9 cellular contexts compared by ENCODE assay signal in genomic region chr3:95923496-95924210, GRCh38.
DNase-seq lines count a peak whose midpoint lies in the region; ATAC-seq, FAIRE-seq and TF ChIP-seq lines count a peak whose summit lies in the region.
"Had no signal": no experiment of that assay in that cellular context is flagged by ENCODE, and none has a peak within 500 bp of the region (broad histone marks: within the 10 kb centered on the region; RNA-seq: fewer than 3 reads in every experiment).

No MANE protein-coding gene starts in this region.

- H3K27ac ChIP-seq in SJCRH30 (no peak overlapping the region), small intestine (ENCODE audit: low read depth in 1 of 2, low read length in 1 of 2) (peak overlapping the region in 1 of 2 donors; percentile 72)

- peak; percentile 52 for ATAC-seq in GM18868 (IDR thresholded peaks at IDR 0.05; ENCODE audit: unreplicated experiment)
- ATAC-seq in GM21723 (IDR thresholded peaks at IDR 0.05; ENCODE audit: unreplicated experiment) = no peak
- ATAC-seq in HG03521 (IDR thresholded peaks at IDR 0.05; ENCODE audit: unreplicated experiment) = no peak
- no peak for ATAC-seq in GM19455 (IDR thresholded peaks at IDR 0.05; ENCODE audit: unreplicated experiment)

- no peak for FAIRE-seq in small intestine (lab: Jason Lieb, UNC)

- no peak for TF ChIP-seq CTCF in foreskin fibroblast (IDR thresholded peaks at IDR 0.05; ENCODE audit: low read depth, low read length)

- no peaks in the 10 kb centered on the region for H3K9me3 ChIP-seq in SJCRH30 (replicated peaks)
- no peaks in the 10 kb centered on the region for H3K9me3 ChIP-seq in small intestine (ENCODE audit: control insufficient read depth, low read depth)

- 0 out of 2 replicates have a peak, but pooled peaks cover 3% of the 10 kb centered on the region for H3K4me1 ChIP-seq in SJCRH30
- H3K4me1 ChIP-seq in small intestine (ENCODE audit: control insufficient read depth in 2 of 2, insufficient read depth in 1 of 2, low read depth in 1 of 2, low read length in 1 of 2) = no peaks in the 10 kb centered on the region

- H3K27me3 ChIP-seq in SJCRH30 = no peaks in the 10 kb centered on the region
- no peaks in the 10 kb centered on the region for H3K27me3 ChIP-seq in small intestine (ENCODE audit: control insufficient read depth in 2 of 2, insufficient read depth in 2 of 2, low read length in 2 of 2)

- H3K36me3 ChIP-seq in SJCRH30 = no peaks in the 10 kb centered on the region
- no peaks in the 10 kb centered on the region for H3K36me3 ChIP-seq in small intestine (ENCODE audit: control insufficient read depth in 2 of 2, insufficient read depth in 2 of 2, low read length in 2 of 2)

- DNase-seq in SJCRH30 = peak; percentile 28 to 47
- DNase-seq in foreskin fibroblast = peak; percentile 14 to 26
- DNase-seq in small intestine = peak; percentile 1
- DNase-seq in NCI-H2029 treated with DMSO at 0.1 percent for 48 hours (lab: John Stamatoyannopoulos, UW) = no peak
- DNase-seq: NCI-H1048 had no signal

- no peak overlapping the region for H3K4me3 ChIP-seq in SJCRH30
- H3K4me3 ChIP-seq in foreskin fibroblast (ENCODE audit: low read depth in 1 of 2, low read length in 2 of 2) = peak overlapping the region in 1 of 2 donors; percentile 18
- no peak overlapping the region for H3K4me3 ChIP-seq in small intestine (ENCODE audit: low read depth in 1 of 2, low read length in 2 of 2)

- WGBS in small intestine, 3 donors = 46 to 67% (median 55%) methylated on average over 3 of the region's 3 CpGs
